ENCODE assay signal across 1 cellular context in genomic region chr20:31844737-31845299, GRCh38.
TF ChIP-seq lines count a peak whose summit lies in the region.

No MANE protein-coding gene starts in this region.

TF ChIP-seq in SK-N-SH, 30 proteins besides CTCF, POLR2A, EP300 and RAD21 (continued from another document):
- TF ChIP-seq REST (IDR thresholded peaks at IDR 0.05; ENCODE audit: low read depth, low read length): no peak
- no peak for TF ChIP-seq FOSL2 (IDR thresholded peaks at IDR 0.05; ENCODE audit: borderline replicate concordance, low read depth)
- TF ChIP-seq NFIC (IDR thresholded peaks at IDR 0.05; ENCODE audit: borderline replicate concordance): no peak
- no peak for TF ChIP-seq RXRA (IDR thresholded peaks at IDR 0.05; ENCODE audit: borderline replicate concordance, low read depth)
- no peak for TF ChIP-seq GABPA (IDR thresholded peaks at IDR 0.05; ENCODE audit: low read depth)
- TF ChIP-seq RFX5 (IDR thresholded peaks at IDR 0.05; ENCODE audit: low read length): no peak
- TF ChIP-seq, protein P1, sequence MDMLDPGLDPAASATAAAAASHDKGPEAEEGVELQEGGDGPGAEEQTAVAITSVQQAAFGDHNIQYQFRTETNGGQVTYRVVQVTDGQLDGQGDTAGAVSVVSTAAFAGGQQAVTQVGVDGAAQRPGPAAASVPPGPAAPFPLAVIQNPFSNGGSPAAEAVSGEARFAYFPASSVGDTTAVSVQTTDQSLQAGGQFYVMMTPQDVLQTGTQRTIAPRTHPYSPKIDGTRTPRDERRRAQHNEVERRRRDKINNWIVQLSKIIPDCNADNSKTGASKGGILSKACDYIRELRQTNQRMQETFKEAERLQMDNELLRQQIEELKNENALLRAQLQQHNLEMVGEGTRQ (IDR thresholded peaks at IDR 0.05; ENCODE audit: borderline replicate concordance, low read depth, low read length): no peak
- TF ChIP-seq CHD2 (IDR thresholded peaks at IDR 0.05; ENCODE audit: low read length, partially characterized antibody): no peak
- TF ChIP-seq RCOR1 (IDR thresholded peaks at IDR 0.05; ENCODE audit: low read length): no peak
